Comparison of ENCODE assay signal across 1 cellular context in the genomic region with DNA sequence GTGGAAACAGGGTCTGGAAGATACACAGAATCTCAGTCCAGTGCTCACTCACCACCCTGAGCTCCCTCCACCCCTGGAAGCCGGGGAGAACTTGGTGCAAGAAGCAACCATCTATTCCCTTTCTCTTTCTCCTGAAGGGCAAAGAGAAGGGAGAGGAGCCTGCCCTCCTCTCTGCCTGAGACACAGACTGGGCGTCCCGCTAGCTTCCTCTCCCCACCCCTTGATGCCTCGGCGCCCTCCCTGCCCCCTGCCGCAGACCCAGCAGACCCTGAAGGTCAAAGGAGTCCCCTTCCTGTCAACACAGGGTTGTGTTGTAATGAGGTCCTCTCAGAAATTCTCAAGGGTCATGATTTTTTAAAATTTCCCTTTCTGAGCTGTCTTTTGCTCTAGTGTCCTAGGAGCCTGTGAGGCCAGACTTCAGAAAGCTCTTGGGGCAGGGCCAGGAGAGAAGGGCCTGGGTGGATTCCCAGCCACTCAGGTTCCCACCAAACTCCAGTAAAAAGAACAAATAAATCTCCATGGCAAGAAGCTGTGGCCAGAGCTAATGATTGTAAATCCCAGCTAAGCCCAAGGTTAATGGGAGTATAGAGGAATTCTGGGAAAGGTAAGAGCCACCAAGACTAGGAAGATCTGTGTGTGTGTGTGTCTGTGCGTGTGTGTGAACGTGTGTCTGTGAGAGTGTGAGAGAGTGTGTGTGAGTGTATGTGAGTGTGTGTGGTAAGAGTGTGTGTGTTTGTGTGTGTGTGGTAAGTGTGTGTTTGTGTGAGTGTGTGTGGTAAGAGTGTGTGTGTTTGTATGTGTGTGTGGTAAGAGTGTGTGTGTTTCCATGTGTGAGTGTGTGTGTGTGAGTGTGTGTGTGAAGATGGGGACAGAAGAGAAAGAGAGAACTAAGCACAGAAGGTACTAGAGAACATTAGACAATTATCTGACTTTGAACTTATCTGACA.
TF ChIP-seq lines count a peak whose summit lies in the region.

No MANE protein-coding gene starts in this region.

TF ChIP-seq in HepG2, 621 proteins besides CTCF, POLR2A, EP300 and RAD21 (continued from another document and continues in another):
- TF ChIP-seq, protein P1, sequence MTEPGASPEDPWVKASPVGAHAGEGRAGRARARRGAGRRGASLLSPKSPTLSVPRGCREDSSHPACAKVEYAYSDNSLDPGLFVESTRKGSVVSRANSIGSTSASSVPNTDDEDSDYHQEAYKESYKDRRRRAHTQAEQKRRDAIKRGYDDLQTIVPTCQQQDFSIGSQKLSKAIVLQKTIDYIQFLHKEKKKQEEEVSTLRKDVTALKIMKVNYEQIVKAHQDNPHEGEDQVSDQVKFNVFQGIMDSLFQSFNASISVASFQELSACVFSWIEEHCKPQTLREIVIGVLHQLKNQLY (CRISPR knock-in tag; IDR thresholded peaks at IDR 0.05): no peak
- TF ChIP-seq SMARCE1 (IDR thresholded peaks at IDR 0.05; ENCODE audit: borderline replicate concordance) (no peak), ZNF605 (CRISPR knock-in tag; IDR thresholded peaks at IDR 0.05) (no peak), ZKSCAN1 (IDR thresholded peaks at IDR 0.05; ENCODE audit: low read length) (no peak), CEBPG (CRISPR knock-in tag; IDR thresholded peaks at IDR 0.05) (no peak), TAF1 (CRISPR knock-in tag; IDR thresholded peaks at IDR 0.05) (no peak), ZNF136 (CRISPR knock-in tag; IDR thresholded peaks at IDR 0.05; ENCODE audit: low read depth) (no peak), FOXK2 (IDR thresholded peaks at IDR 0.05) (peak; percentile 69), ZNF660 (CRISPR knock-in tag; IDR thresholded peaks at IDR 0.05; ENCODE audit: borderline replicate concordance, low read depth) (0 out of 2 replicates have a peak, but pooled peaks have one; percentile 37), ERF (CRISPR knock-in tag; IDR thresholded peaks at IDR 0.05) (no peak), ZNF772 (CRISPR knock-in tag; IDR thresholded peaks at IDR 0.05) (no peak), ZNF30 (CRISPR knock-in tag; IDR thresholded peaks at IDR 0.05) (no peak), ZNF782 (CRISPR knock-in tag; IDR thresholded peaks at IDR 0.05; ENCODE audit: borderline replicate concordance) (no peak), NR3C1 (CRISPR knock-in tag; IDR thresholded peaks at IDR 0.05) (no peak), BORCS8-MEF2B (CRISPR knock-in tag; IDR thresholded peaks at IDR 0.05) (no peak), ZNF850 (CRISPR knock-in tag; conservative IDR thresholded peaks at IDR 0.05) (no peak), SAP130 (CRISPR knock-in tag; IDR thresholded peaks at IDR 0.05; ENCODE audit: low read depth) (0 out of 2 replicates have a peak, but pooled peaks have one; percentile 10), ZNF414 (CRISPR knock-in tag; IDR thresholded peaks at IDR 0.05) (no peak), ZNF24 (IDR thresholded peaks at IDR 0.05) (no peak), TRIM22 (IDR thresholded peaks at IDR 0.05) (0 out of 2 replicates have a peak, but pooled peaks have one; percentile 48)
- TF ChIP-seq, protein P2, sequence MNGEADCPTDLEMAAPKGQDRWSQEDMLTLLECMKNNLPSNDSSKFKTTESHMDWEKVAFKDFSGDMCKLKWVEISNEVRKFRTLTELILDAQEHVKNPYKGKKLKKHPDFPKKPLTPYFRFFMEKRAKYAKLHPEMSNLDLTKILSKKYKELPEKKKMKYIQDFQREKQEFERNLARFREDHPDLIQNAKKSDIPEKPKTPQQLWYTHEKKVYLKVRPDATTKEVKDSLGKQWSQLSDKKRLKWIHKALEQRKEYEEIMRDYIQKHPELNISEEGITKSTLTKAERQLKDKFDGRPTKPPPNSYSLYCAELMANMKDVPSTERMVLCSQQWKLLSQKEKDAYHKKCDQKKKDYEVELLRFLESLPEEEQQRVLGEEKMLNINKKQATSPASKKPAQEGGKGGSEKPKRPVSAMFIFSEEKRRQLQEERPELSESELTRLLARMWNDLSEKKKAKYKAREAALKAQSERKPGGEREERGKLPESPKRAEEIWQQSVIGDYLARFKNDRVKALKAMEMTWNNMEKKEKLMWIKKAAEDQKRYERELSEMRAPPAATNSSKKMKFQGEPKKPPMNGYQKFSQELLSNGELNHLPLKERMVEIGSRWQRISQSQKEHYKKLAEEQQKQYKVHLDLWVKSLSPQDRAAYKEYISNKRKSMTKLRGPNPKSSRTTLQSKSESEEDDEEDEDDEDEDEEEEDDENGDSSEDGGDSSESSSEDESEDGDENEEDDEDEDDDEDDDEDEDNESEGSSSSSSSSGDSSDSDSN (CRISPR knock-in tag; IDR thresholded peaks at IDR 0.05): no peak
- TF ChIP-seq, protein P3, sequence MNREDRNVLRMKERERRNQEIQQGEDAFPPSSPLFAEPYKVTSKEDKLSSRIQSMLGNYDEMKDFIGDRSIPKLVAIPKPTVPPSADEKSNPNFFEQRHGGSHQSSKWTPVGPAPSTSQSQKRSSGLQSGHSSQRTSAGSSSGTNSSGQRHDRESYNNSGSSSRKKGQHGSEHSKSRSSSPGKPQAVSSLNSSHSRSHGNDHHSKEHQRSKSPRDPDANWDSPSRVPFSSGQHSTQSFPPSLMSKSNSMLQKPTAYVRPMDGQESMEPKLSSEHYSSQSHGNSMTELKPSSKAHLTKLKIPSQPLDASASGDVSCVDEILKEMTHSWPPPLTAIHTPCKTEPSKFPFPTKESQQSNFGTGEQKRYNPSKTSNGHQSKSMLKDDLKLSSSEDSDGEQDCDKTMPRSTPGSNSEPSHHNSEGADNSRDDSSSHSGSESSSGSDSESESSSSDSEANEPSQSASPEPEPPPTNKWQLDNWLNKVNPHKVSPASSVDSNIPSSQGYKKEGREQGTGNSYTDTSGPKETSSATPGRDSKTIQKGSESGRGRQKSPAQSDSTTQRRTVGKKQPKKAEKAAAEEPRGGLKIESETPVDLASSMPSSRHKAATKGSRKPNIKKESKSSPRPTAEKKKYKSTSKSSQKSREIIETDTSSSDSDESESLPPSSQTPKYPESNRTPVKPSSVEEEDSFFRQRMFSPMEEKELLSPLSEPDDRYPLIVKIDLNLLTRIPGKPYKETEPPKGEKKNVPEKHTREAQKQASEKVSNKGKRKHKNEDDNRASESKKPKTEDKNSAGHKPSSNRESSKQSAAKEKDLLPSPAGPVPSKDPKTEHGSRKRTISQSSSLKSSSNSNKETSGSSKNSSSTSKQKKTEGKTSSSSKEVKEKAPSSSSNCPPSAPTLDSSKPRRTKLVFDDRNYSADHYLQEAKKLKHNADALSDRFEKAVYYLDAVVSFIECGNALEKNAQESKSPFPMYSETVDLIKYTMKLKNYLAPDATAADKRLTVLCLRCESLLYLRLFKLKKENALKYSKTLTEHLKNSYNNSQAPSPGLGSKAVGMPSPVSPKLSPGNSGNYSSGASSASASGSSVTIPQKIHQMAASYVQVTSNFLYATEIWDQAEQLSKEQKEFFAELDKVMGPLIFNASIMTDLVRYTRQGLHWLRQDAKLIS (CRISPR knock-in tag; IDR thresholded peaks at IDR 0.05): no peak
- TF ChIP-seq, protein P4, sequence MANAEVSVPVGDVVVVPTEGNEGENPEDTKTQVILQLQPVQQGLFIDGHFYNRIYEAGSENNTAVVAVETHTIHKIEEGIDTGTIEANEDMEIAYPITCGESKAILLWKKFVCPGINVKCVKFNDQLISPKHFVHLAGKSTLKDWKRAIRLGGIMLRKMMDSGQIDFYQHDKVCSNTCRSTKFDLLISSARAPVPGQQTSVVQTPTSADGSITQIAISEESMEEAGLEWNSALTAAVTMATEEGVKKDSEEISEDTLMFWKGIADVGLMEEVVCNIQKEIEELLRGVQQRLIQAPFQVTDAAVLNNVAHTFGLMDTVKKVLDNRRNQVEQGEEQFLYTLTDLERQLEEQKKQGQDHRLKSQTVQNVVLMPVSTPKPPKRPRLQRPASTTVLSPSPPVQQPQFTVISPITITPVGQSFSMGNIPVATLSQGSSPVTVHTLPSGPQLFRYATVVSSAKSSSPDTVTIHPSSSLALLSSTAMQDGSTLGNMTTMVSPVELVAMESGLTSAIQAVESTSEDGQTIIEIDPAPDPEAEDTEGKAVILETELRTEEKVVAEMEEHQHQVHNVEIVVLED (CRISPR knock-in tag; IDR thresholded peaks at IDR 0.05; ENCODE audit: borderline replicate concordance): no peak
- TF ChIP-seq, protein P5, sequence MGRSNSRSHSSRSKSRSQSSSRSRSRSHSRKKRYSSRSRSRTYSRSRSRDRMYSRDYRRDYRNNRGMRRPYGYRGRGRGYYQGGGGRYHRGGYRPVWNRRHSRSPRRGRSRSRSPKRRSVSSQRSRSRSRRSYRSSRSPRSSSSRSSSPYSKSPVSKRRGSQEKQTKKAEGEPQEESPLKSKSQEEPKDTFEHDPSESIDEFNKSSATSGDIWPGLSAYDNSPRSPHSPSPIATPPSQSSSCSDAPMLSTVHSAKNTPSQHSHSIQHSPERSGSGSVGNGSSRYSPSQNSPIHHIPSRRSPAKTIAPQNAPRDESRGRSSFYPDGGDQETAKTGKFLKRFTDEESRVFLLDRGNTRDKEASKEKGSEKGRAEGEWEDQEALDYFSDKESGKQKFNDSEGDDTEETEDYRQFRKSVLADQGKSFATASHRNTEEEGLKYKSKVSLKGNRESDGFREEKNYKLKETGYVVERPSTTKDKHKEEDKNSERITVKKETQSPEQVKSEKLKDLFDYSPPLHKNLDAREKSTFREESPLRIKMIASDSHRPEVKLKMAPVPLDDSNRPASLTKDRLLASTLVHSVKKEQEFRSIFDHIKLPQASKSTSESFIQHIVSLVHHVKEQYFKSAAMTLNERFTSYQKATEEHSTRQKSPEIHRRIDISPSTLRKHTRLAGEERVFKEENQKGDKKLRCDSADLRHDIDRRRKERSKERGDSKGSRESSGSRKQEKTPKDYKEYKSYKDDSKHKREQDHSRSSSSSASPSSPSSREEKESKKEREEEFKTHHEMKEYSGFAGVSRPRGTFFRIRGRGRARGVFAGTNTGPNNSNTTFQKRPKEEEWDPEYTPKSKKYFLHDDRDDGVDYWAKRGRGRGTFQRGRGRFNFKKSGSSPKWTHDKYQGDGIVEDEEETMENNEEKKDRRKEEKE (IDR thresholded peaks at IDR 0.05): no peak
- TF ChIP-seq, protein P6, sequence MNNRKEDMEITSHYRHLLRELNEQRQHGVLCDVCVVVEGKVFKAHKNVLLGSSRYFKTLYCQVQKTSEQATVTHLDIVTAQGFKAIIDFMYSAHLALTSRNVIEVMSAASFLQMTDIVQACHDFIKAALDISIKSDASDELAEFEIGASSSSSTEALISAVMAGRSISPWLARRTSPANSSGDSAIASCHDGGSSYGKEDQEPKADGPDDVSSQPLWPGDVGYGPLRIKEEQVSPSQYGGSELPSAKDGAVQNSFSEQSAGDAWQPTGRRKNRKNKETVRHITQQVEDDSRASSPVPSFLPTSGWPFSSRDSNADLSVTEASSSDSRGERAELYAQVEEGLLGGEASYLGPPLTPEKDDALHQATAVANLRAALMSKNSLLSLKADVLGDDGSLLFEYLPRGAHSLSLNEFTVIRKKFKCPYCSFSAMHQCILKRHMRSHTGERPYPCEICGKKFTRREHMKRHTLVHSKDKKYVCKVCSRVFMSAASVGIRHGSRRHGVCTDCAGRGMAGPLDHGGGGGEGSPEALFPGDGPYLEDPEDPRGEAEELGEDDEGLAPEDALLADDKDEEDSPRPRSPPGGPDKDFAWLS (CRISPR knock-in tag; IDR thresholded peaks at IDR 0.05; ENCODE audit: borderline replicate concordance): no peak
- TF ChIP-seq, protein P7, sequence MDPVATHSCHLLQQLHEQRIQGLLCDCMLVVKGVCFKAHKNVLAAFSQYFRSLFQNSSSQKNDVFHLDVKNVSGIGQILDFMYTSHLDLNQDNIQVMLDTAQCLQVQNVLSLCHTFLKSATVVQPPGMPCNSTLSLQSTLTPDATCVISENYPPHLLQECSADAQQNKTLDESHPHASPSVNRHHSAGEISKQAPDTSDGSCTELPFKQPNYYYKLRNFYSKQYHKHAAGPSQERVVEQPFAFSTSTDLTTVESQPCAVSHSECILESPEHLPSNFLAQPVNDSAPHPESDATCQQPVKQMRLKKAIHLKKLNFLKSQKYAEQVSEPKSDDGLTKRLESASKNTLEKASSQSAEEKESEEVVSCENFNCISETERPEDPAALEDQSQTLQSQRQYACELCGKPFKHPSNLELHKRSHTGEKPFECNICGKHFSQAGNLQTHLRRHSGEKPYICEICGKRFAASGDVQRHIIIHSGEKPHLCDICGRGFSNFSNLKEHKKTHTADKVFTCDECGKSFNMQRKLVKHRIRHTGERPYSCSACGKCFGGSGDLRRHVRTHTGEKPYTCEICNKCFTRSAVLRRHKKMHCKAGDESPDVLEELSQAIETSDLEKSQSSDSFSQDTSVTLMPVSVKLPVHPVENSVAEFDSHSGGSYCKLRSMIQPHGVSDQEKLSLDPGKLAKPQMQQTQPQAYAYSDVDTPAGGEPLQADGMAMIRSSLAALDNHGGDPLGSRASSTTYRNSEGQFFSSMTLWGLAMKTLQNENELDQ (CRISPR knock-in tag; IDR thresholded peaks at IDR 0.05; ENCODE audit: borderline replicate concordance): no peak
